In the genomic region with DNA sequence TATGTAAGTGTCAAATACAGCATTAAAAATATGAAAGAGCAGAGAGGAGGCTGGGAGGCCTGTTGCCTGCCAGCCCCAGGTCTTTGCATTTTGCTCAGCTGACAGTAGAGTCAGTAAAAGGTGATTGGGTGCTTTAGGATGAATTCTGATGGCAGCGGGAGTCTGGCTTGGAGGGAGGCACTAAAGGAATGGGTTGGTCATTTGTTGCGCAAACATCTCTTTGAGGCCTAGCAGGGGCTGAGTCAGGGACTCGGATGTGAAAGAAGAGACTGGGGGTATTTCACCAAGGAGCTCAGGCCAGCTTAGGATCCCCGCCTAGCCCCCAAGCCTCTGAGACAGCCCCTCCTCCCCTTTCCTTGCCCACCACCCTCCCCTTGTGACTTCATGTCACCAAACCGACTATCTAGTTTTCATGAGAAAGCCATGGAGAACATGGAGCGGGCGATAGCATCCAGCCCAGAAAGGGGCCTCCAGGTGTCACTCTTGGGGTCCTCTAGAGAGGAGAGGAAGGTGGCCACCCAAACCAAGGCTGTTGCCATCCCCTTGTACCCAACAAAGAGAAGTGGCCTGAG, we compare ENCODE assay signal across 8 cellular contexts. TPM values are rescaled to one million over a fixed set of nuclear protein-coding genes. Genes with fewer than 3 reads are reported as not detected.
A peak's percentile ranks its signal among the peaks of the same experiment; 100 is the strongest.
DNase-seq lines count a peak whose midpoint lies in the region; ATAC-seq, FAIRE-seq and TF ChIP-seq lines count a peak whose summit lies in the region.
"Had no signal": no experiment of that assay in that cellular context is flagged by ENCODE, and none has a peak within 500 bp of the region (broad histone marks: within the 10 kb centered on the region; RNA-seq: fewer than 3 reads in every experiment).

No MANE protein-coding gene starts in this region.

- CTCF ChIA-PET in H1 (lab: Charles Lee; ENCODE audit: partially characterized antibody), result interaction anchor here (0.8 to 44.5 kb wide), 7 partner anchors 3 to 169 kb away, joined by 3 to 1004 read pairs (median 5); a partner anchor contains a TSS

- no peak overlapping the region for H3K23ac ChIP-seq in H1 (ENCODE audit: insufficient read length)
- no peak overlapping the region for H3K23ac ChIP-seq in trophoblast cell (ENCODE audit: low read length)

- H2BK20ac ChIP-seq in H1 (ENCODE audit: low read length), result no peak overlapping the region

- H2BK120ac ChIP-seq in H1 (replicated peaks; ENCODE audit: low read depth, low read length), result no peak overlapping the region
- no peak overlapping the region for H2BK120ac ChIP-seq in trophoblast cell (ENCODE audit: insufficient read depth, low read length, poor library complexity)

- WGBS in H1 (ENCODE audit: extremely low coverage in 1 of 2, insufficient coverage in 1 of 2, insufficient read length in 1 of 2, insufficient replicate concordance in 2 of 2, low coverage in 1 of 2, low lambda C conversion rate in 2 of 2, missing lambda C conversion rate in 1 of 2), 2 experiments, result 83% methylated on average over 7 of the region's 7 CpGs; no CpG with 5 or more reads in 1 of the 2 experiments
- no CpG with 5 or more reads among the region's 7 CpGs for WGBS in trophoblast cell (ENCODE audit: extremely low coverage, insufficient coverage, insufficient read length)

- H2BK5ac ChIP-seq in H1 (ENCODE audit: low read depth, low read length) (no peak overlapping the region), trophoblast cell (ENCODE audit: low read depth, low read length, poor library complexity) (no peak overlapping the region)

- no peak overlapping the region for H3K9ac ChIP-seq in HUES48 (ENCODE audit: low read depth, low read length)
- H3K9ac ChIP-seq in H1 (replicated peaks in 1 of 4; ENCODE audit: extremely low read depth in 1 of 4, low read depth in 3 of 4, low read length in 3 of 4), result no peak overlapping the region
- H3K9ac ChIP-seq in trophoblast cell (ENCODE audit: low read length), result no peak overlapping the region

- H4K91ac ChIP-seq in H1 (replicated peaks; ENCODE audit: insufficient read length, low read length), result no peak overlapping the region
- no peak overlapping the region for H4K91ac ChIP-seq in trophoblast cell (ENCODE audit: low read depth, low read length)

- H3K79me2 ChIP-seq in H1 (ENCODE audit: control insufficient read depth in 1 of 2, insufficient read depth in 2 of 2, low read length in 2 of 2) (peaks cover 0 to 77% of the 10 kb centered on the region in 2 experiments; a peak in 3 of 4 replicates), trophoblast cell (ENCODE audit: control insufficient read depth, insufficient read depth, low read length, poor library complexity) (peaks cover 5% of the 10 kb centered on the region)

- no peaks in the 10 kb centered on the region for H3K23me2 ChIP-seq in H1 (ENCODE audit: low read depth, low read length)

- H3K4me2 ChIP-seq in H1 (ENCODE audit: insufficient read depth in 1 of 2, low read depth in 2 of 2, low read length in 2 of 2) (no peak overlapping the region), trophoblast cell (ENCODE audit: low read length) (no peak overlapping the region)

- H4K12ac ChIP-seq in trophoblast cell (ENCODE audit: low read depth, low read length), result no peak overlapping the region

- DNase-seq in RWPE2 (ENCODE audit: low spot score), result no peak
- no peak for DNase-seq in H1 (ENCODE audit: low read depth in 1 of 2, low spot score in 2 of 2)
- peak; percentile 80 to 85 for DNase-seq in trophoblast cell
- no peak for DNase-seq in dermis blood vessel endothelial cell
- DNase-seq in germinal center (ENCODE audit: low spot score), result no peak
- DNase-seq: activated CD4-positive, alpha-beta T cell treated with anti-CD3 and anti-CD28 coated beads, Interleukin-2, amount 50 U/mL, for 48 hours had no signal

- no peak overlapping the region for H3K4me3 ChIP-seq in HUES48 (ENCODE audit: low read depth, low read length)
- H3K4me3 ChIP-seq in RWPE2 (ENCODE audit: severe bottlenecking), result no peak overlapping the region
- H3K4me3 ChIP-seq in H1 (ENCODE audit: extremely low read depth in 1 of 4, insufficient read depth in 2 of 4, low read depth in 3 of 4, low read length in 4 of 4), result no peak overlapping the region
- H3K4me3 ChIP-seq in trophoblast cell (ENCODE audit: low read depth, low read length), result no peak overlapping the region

- H2AK5ac ChIP-seq in H1 (ENCODE audit: low read depth, low read length) (no peak overlapping the region), trophoblast cell (ENCODE audit: low read length) (no peak overlapping the region)

- TF ChIP-seq CTCF in RWPE2 (IDR thresholded peaks at IDR 0.05; ENCODE audit: poor library complexity, severe bottlenecking) (no peak), H1 (IDR thresholded peaks at IDR 0.05; ENCODE audit: control extremely low read depth in 1 of 3, insufficient read depth in 1 of 3, low read depth in 1 of 3, low read length in 3 of 3) (no peak)

- H3K14ac ChIP-seq in H1 (ENCODE audit: insufficient read length) (no peak overlapping the region), trophoblast cell (ENCODE audit: low read length) (no peak overlapping the region)

- H3K9me3 ChIP-seq in HUES48 (ENCODE audit: control insufficient read depth, insufficient read depth, low read length), result no peaks in the 10 kb centered on the region
- no peaks in the 10 kb centered on the region for H3K9me3 ChIP-seq in RWPE2 (ENCODE audit: severe bottlenecking)
- H3K9me3 ChIP-seq in H1 (ENCODE audit: insufficient read depth in 2 of 2, low read depth in 1 of 2, low read length in 1 of 2), result no peaks in the 10 kb centered on the region
- no peaks in the 10 kb centered on the region for H3K9me3 ChIP-seq in trophoblast cell (ENCODE audit: insufficient read depth, low read depth, low read length)

- H3K27ac ChIP-seq in HUES48 (ENCODE audit: low read depth, low read length) (peak overlapping the region; percentile 31), RWPE2 (ENCODE audit: poor library complexity, severe bottlenecking) (no peak overlapping the region), H1 (ENCODE audit: low read depth, low read length) (no peak overlapping the region), trophoblast cell (ENCODE audit: low read depth, low read length) (no peak overlapping the region)

- H3K36me3 ChIP-seq in HUES48 (ENCODE audit: control insufficient read depth, insufficient read depth, low read length), result peaks cover 13% of the 10 kb centered on the region
- H3K36me3 ChIP-seq in RWPE2 (ENCODE audit: low read depth), result peaks cover 12% of the 10 kb centered on the region
- no peaks in the 10 kb centered on the region for H3K36me3 ChIP-seq in H1 (ENCODE audit: control insufficient read depth in 2 of 4, insufficient read depth in 4 of 4, low read length in 3 of 4)
- peaks cover 8 to 9% of the 10 kb centered on the region in 2 experiments for H3K36me3 ChIP-seq in trophoblast cell (ENCODE audit: control insufficient read depth in 1 of 2, insufficient read depth in 2 of 2, low read length in 2 of 2)

- no peak for TF ChIP-seq EP300 in H1 (IDR thresholded peaks at IDR 0.05; ENCODE audit: borderline replicate concordance in 1 of 2, low read depth in 2 of 2, low read length in 2 of 2)

- H2BK15ac ChIP-seq in H1 (ENCODE audit: low read length), result no peak overlapping the region

- H4K20me1 ChIP-seq in H1 (replicated peaks in 1 of 2; ENCODE audit: control insufficient read depth in 1 of 2, insufficient read depth in 2 of 2, low read length in 2 of 2), result peaks cover 7 to 28% of the 10 kb centered on the region in 2 experiments

- no peak overlapping the region for H3K4ac ChIP-seq in H1 (replicated peaks; ENCODE audit: insufficient read length, low read depth, low read length)
- no peak overlapping the region for H3K4ac ChIP-seq in trophoblast cell (ENCODE audit: low read depth, low read length)

- POLR2A ChIA-PET in H1 (lab: Charles Lee; ENCODE audit: partially characterized antibody), result interaction anchor here (0.8 to 1.9 kb wide), 5 partner anchors 9 to 43 kb away, joined by 3 to 5 read pairs (median 4); a partner anchor contains a TSS

- H2BK12ac ChIP-seq in H1 (ENCODE audit: low read depth, low read length), result no peak overlapping the region
- H2BK12ac ChIP-seq in trophoblast cell (ENCODE audit: low read length), result no peak overlapping the region

- TF ChIP-seq RAD21 in H1 (IDR thresholded peaks at IDR 0.05 in 1 of 2, conservative IDR thresholded peaks at IDR 0.05 in 1 of 2; ENCODE audit: low read depth in 2 of 2, low read length in 2 of 2), result no peak

- peak; percentile 71 for ATAC-seq in RWPE2 (ENCODE audit: low read depth)
- no peak for ATAC-seq in HG02798 (IDR thresholded peaks at IDR 0.05; ENCODE audit: poor library complexity, unreplicated experiment)

- peaks cover 28% of the 10 kb centered on the region for H3K4me1 ChIP-seq in HUES48 (ENCODE audit: control insufficient read depth, insufficient read depth, low read length)
- peaks cover 21% of the 10 kb centered on the region for H3K4me1 ChIP-seq in RWPE2 (ENCODE audit: insufficient read depth, poor library complexity, severe bottlenecking)
- H3K4me1 ChIP-seq in H1 (replicated peaks in 1 of 4; ENCODE audit: control insufficient read depth in 3 of 4, insufficient read depth in 4 of 4, low read length in 3 of 4), result peaks cover 0 to 28% (median 17%) of the 10 kb centered on the region in 4 experiments; a peak in 6 of 7 replicates
- H3K4me1 ChIP-seq in trophoblast cell (ENCODE audit: control insufficient read depth in 1 of 2, insufficient read depth in 2 of 2, low read length in 2 of 2), result peaks cover 6 to 10% of the 10 kb centered on the region in 2 experiments

- no peak overlapping the region for H4K5ac ChIP-seq in H1 (ENCODE audit: insufficient read length, low read depth, low read length)

- no peak for FAIRE-seq in H1 (lab: Jason Lieb, UNC)

- TF ChIP-seq POLR2A in H1 (IDR thresholded peaks at IDR 0.05; ENCODE audit: control extremely low read depth in 1 of 2, low read depth in 2 of 2, low read length in 2 of 2), result no peak

- H3K18ac ChIP-seq in H1 (ENCODE audit: extremely low read depth, low read length) (no peak overlapping the region), trophoblast cell (ENCODE audit: low read length) (no peak overlapping the region)

- no peak overlapping the region for H3K56ac ChIP-seq in H1 (replicated peaks; ENCODE audit: insufficient read length, low read depth, low read length)

- H2AFZ ChIP-seq in H1 (ENCODE audit: low read length), result no peak overlapping the region
- no peak overlapping the region for H2AFZ ChIP-seq in trophoblast cell (ENCODE audit: insufficient read depth, low read length, poor library complexity)

- H4K8ac ChIP-seq in H1 (ENCODE audit: extremely low read depth, insufficient read depth, low read length) (no peak overlapping the region), trophoblast cell (ENCODE audit: low read depth, low read length) (no peak overlapping the region)

- peaks cover 22% of the 10 kb centered on the region for H3K79me1 ChIP-seq in H1 (ENCODE audit: low read depth, low read length)
- no peaks in the 10 kb centered on the region for H3K79me1 ChIP-seq in trophoblast cell (ENCODE audit: low read length)

- no peaks in the 10 kb centered on the region for H3K27me3 ChIP-seq in HUES48 (ENCODE audit: control insufficient read depth, insufficient read depth, low read length)
- H3K27me3 ChIP-seq in RWPE2 (ENCODE audit: insufficient read depth, poor library complexity, severe bottlenecking), result no peaks in the 10 kb centered on the region
- H3K27me3 ChIP-seq in H1 (replicated peaks in 1 of 4; ENCODE audit: control insufficient read depth in 3 of 4, extremely low read depth in 1 of 4, insufficient read depth in 3 of 4, low read length in 3 of 4), result no peaks in the 10 kb centered on the region
- H3K27me3 ChIP-seq in trophoblast cell (ENCODE audit: insufficient read depth, low read length), result no peaks in the 10 kb centered on the region

RNA-seq across cellular contexts. Expression of a gene that starts 9.7 kb away (rescaled TPM):
- 84.4 and 88.5 TPM in 2 replicates for total RNA-seq in H1 (2021; fragmentation: NEBNext Ultra II Directional; extraction: Animal tissue kit (Norgen Biotek cat#: 25700))
- polyA plus RNA-seq in H1 (2011; rRNA removed), result 184 and 262 TPM in 2 replicates
- 118 TPM for polyA plus RNA-seq in H1 (2011; cell fraction: cytosol; rRNA removed)
- 335 TPM for polyA plus RNA-seq in H1 (2011; cell fraction: nucleus; rRNA removed)
- polyA plus RNA-seq in H1 (2012, experiment 1 of 2), result 56.9 to 93.0 TPM (median 85.7 TPM) in 4 replicates
- polyA plus RNA-seq in H1 (2012, experiment 2 of 2), result 72.1 TPM
- polyA plus RNA-seq in H1 (2013, experiment 1 of 2), result 92.3 TPM
- 81.6 TPM for polyA plus RNA-seq in H1 (2013, experiment 2 of 2)
- 58.7 and 67.4 TPM in 2 replicates for polyA minus RNA-seq in H1 (2011; rRNA and poly(A)+ RNA removed)
- 72.8 TPM for polyA minus RNA-seq in H1 (2011; cell fraction: cytosol; rRNA and poly(A)+ RNA removed)
- 103 TPM for polyA minus RNA-seq in H1 (2011; cell fraction: nucleus; rRNA and poly(A)+ RNA removed)
- polyA plus RNA-seq in trophoblast cell (2013), result 79.6 and 80.8 TPM in 2 replicates
- total RNA-seq in dermis blood vessel endothelial cell, result 79.8 and 86.2 TPM in 2 replicates

RNA-seq across cellular contexts. Expression of a gene that starts 24.5 kb away (rescaled TPM):
- total RNA-seq in H1 (2021; fragmentation: NEBNext Ultra II Directional; extraction: Animal tissue kit (Norgen Biotek cat#: 25700)), result 309 and 338 TPM in 2 replicates
- polyA plus RNA-seq in H1 (2011; rRNA removed), result 606 and 948 TPM in 2 replicates
- 870 TPM for polyA plus RNA-seq in H1 (2011; cell fraction: cytosol; rRNA removed)
- 559 TPM for polyA plus RNA-seq in H1 (2011; cell fraction: nucleus; rRNA removed)
- 605 to 743 TPM (median 671 TPM) in 4 replicates for polyA plus RNA-seq in H1 (2012, experiment 1 of 2)
- polyA plus RNA-seq in H1 (2012, experiment 2 of 2), result 841 TPM
- polyA plus RNA-seq in H1 (2013, experiment 1 of 2), result 949 TPM
- 1,178 TPM for polyA plus RNA-seq in H1 (2013, experiment 2 of 2)
- 84.3 and 125 TPM in 2 replicates for polyA minus RNA-seq in H1 (2011; rRNA and poly(A)+ RNA removed)
- 189 TPM for polyA minus RNA-seq in H1 (2011; cell fraction: cytosol; rRNA and poly(A)+ RNA removed)
- 88.1 TPM for polyA minus RNA-seq in H1 (2011; cell fraction: nucleus; rRNA and poly(A)+ RNA removed)
- polyA plus RNA-seq in trophoblast cell (2013), result 2,817 and 2,859 TPM in 2 replicates
- 46.1 and 59.6 TPM in 2 replicates for total RNA-seq in dermis blood vessel endothelial cell

RNA-seq across cellular contexts. Expression of a gene that starts 34.6 kb away (rescaled TPM):
- 0.63 and 1.1 TPM in 2 replicates for total RNA-seq in H1 (2021; fragmentation: NEBNext Ultra II Directional; extraction: Animal tissue kit (Norgen Biotek cat#: 25700))
- polyA plus RNA-seq in H1 (2011; rRNA removed), result 1.3 and 2.2 TPM in 2 replicates
- 0.98 TPM for polyA plus RNA-seq in H1 (2011; cell fraction: cytosol; rRNA removed)
- 1.1 TPM for polyA plus RNA-seq in H1 (2011; cell fraction: nucleus; rRNA removed)
- 0.30 to 1.0 TPM (median 0.96 TPM) in 4 replicates for polyA plus RNA-seq in H1 (2012, experiment 1 of 2)
- polyA plus RNA-seq in H1 (2012, experiment 2 of 2), result 0.66 TPM
- 0.73 TPM for polyA plus RNA-seq in H1 (2013, experiment 1 of 2)
- 0.68 TPM for polyA plus RNA-seq in H1 (2013, experiment 2 of 2)
- polyA minus RNA-seq in H1 (2011; rRNA and poly(A)+ RNA removed), result 1.6 and 1.9 TPM in 2 replicates
- polyA minus RNA-seq in H1 (2011; cell fraction: cytosol; rRNA and poly(A)+ RNA removed), result not detected
- polyA minus RNA-seq in H1 (2011; cell fraction: nucleus; rRNA and poly(A)+ RNA removed), result 1.1 TPM
- polyA plus RNA-seq in trophoblast cell (2013), result 0.40 and 0.57 TPM in 2 replicates
- 0.09 and 0.17 TPM in 2 replicates for total RNA-seq in dermis blood vessel endothelial cell

Comparison
In these comparisons a context has a peak if more than half of its experiments do, and no peak if none do; other contexts are left out.
1. DNase-seq: peak in trophoblast cell (2 of 2); none in RWPE2 (single experiment), H1 (0 of 2), dermis blood vessel endothelial cell (single experiment) and germinal center (single experiment).